In genomic region chr4:71094201-71094600, GRCh38 we compare ENCODE assay signal across 27 cellular contexts.
"Had no signal": no experiment of that assay in that cellular context is flagged by ENCODE, and none has a peak within 500 bp of the region (broad histone marks: within the 10 kb centered on the region; RNA-seq: fewer than 3 reads in every experiment).

No MANE protein-coding gene starts in this region.

- H3K27ac ChIP-seq: breast epithelium had no signal

- DNase-seq: activated B cell treated with CpG ODN at 0.5 μM for 24 hours; activated CD4-positive, alpha-beta T cell treated with anti-CD3 and anti-CD28 coated beads for 1 hour; activated CD4-positive, alpha-beta T cell treated with anti-CD3 and anti-CD28 coated beads, Interleukin-2, amount 10 ng/mL, durations not matched to agents 24 days and 14 days; activated CD4-positive, alpha-beta T cell treated with anti-CD3 and anti-CD28 coated beads, Interleukin-2, amount 50 U/mL, for 48 hours; activated CD8-positive, alpha-beta memory T cell treated with anti-CD3 and anti-CD28 coated beads, Interleukin-2, amount 10 ng/mL, durations not matched to agents 7 days and 5 days; activated effector memory CD4-positive, alpha-beta T cell treated with Interleukin-2 at 50 U/mL for 16 hours; activated naive CD4-positive, alpha-beta T cell; activated T-cell treated with anti-CD3 and anti-CD28 coated beads, Interleukin-2, amount 50 U/mL, for 24 hours; aorta; central memory CD4-positive, alpha-beta T cell; Karpas-422; NCI-H1105 treated with DMSO at 0.1 percent for 48 hours; NCI-H1436 treated with DMSO at 0.1 percent for 48 hours; NCI-H187; NCI-H2081 treated with DMSO at 0.1 percent for 48 hours; NCI-H2171 treated with DMSO at 0.1 percent for 48 hours; NCI-H226; NCI-H526 treated with DMSO at 0.1 percent for 48 hours; PC-3; SIG-M5; T-cell; T-helper 2 cell; T1000 had no signal

- ATAC-seq: activated CD8-positive, alpha-beta memory T cell treated with anti-CD3 and anti-CD28 coated beads, Interleukin-2, amount 10 ng/mL, durations not matched to agents 7 days and 5 days; K562; PC-3; T-cell had no signal

- H3K4me1 ChIP-seq: breast epithelium had no signal

- H3K27me3 ChIP-seq: breast epithelium had no signal

- H3K27me3 Mint-ChIP-seq: activated CD8-positive, alpha-beta memory T cell treated with anti-CD3 and anti-CD28 coated beads, Interleukin-2, amount 10 ng/mL, durations not matched to agents 7 days and 5 days had no signal

- H3K27ac Mint-ChIP-seq: activated B cell treated with CpG ODN at 0.5 μM for 24 hours; activated CD4-positive, alpha-beta T cell treated with anti-CD3 and anti-CD28 coated beads, Interleukin-2, amount 10 ng/mL, durations not matched to agents 24 days and 14 days; activated CD8-positive, alpha-beta memory T cell treated with anti-CD3 and anti-CD28 coated beads, Interleukin-2, amount 10 ng/mL, durations not matched to agents 7 days and 5 days; activated naive CD4-positive, alpha-beta T cell treated with anti-CD3 and anti-CD28 coated beads, Interleukin-2, amount 50 U/mL, for 24 hours; activated T-cell treated with anti-CD3 and anti-CD28 coated beads, Interleukin-2, amount 50 U/mL, for 24 hours; activated T-helper 1 cell treated with anti-CD3 and anti-CD28 coated beads, Interleukin-12 subunit alpha, Interleukin-12 subunit beta, Interleukin-2, Interleukin-4 antibody, amounts not matched to agents 30 ng/mL and 10 ng/mL and 1 ng/mL, durations not matched to agents 14 hours and 24 hours and 36 hours; T-cell had no signal

- H3K4me3 Mint-ChIP-seq: activated B cell treated with CpG ODN at 0.5 μM for 24 hours; activated CD4-positive, alpha-beta T cell treated with anti-CD3 and anti-CD28 coated beads, Interleukin-2, amount 10 ng/mL, durations not matched to agents 24 days and 14 days; activated CD8-positive, alpha-beta memory T cell treated with anti-CD3 and anti-CD28 coated beads, Interleukin-2, amount 10 ng/mL, durations not matched to agents 7 days and 5 days; activated naive CD4-positive, alpha-beta T cell treated with anti-CD3 and anti-CD28 coated beads, Interleukin-2, amount 50 U/mL, for 24 hours; activated T-cell treated with anti-CD3 and anti-CD28 coated beads, Interleukin-2, amount 50 U/mL, for 24 hours; activated T-helper 1 cell treated with anti-CD3 and anti-CD28 coated beads, Interleukin-12 subunit alpha, Interleukin-12 subunit beta, Interleukin-2, Interleukin-4 antibody, amounts not matched to agents 30 ng/mL and 10 ng/mL and 1 ng/mL, durations not matched to agents 14 hours and 24 hours and 36 hours had no signal

- H3K4me3 ChIP-seq: breast epithelium, K562 had no signal

- H3K9me3 Mint-ChIP-seq: activated B cell treated with CpG ODN at 0.5 μM for 24 hours; activated naive CD4-positive, alpha-beta T cell treated with anti-CD3 and anti-CD28 coated beads, Interleukin-2, amount 50 U/mL, for 24 hours; activated T-cell treated with anti-CD3 and anti-CD28 coated beads, Interleukin-2, amount 50 U/mL, for 24 hours had no signal

- H3K36me3 ChIP-seq: breast epithelium had no signal
